8 cellular contexts compared by ENCODE assay signal in the genomic region with DNA sequence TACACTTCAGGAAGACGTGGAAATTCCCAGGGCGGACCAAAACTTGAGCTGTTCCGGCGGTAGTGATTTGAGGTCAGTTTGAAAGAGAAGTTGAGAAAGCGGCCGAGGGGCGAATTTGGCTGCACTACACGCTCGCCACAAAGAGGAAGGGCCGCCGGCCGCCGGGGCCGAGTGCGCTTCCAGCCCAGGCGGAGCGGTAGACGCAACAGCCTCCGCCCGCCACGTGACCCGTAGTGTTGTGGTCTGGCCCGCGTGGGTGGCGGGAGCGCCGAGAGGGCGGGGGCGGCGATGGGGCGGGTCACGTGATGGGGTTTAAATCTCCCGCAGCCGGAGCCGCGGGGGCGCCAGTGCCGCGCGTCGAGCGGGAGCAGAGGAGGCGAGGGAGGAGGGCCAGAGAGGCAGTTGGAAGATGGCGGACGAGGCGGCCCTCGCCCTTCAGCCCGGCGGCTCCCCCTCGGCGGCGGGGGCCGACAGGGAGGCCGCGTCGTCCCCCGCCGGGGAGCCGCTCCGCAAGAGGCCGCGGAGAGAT. TPM values are rescaled to one million over a fixed set of nuclear protein-coding genes. Genes with fewer than 3 reads are reported as not detected.
A peak's percentile ranks its signal among the peaks of the same experiment; 100 is the strongest.
DNase-seq lines count a peak whose midpoint lies in the region; ATAC-seq, FAIRE-seq and TF ChIP-seq lines count a peak whose summit lies in the region.

A gene (plus strand): TSS at position 344 of the 529 bp plus-strand sequence. CDS start 66 bp downstream, at position 410.

- TF ChIP-seq CTCF in BJ (IDR thresholded peaks at IDR 0.05; ENCODE audit: insufficient read depth, low read depth, low read length) (no peak), choroid plexus epithelial cell (conservative IDR thresholded peaks at IDR 0.05; ENCODE audit: low read depth, low read length) (no peak)

- CTCF ChIA-PET in BJ (lab: Yijun Ruan, JAX): interaction anchor here (0.8 to 1.7 kb wide), 4 partner anchors 19 to 29 kb away, joined by 3 to 4 read pairs (median 3); no protein-coding TSS in a partner anchor

- H3K27me3 ChIP-seq in BJ (ENCODE audit: control insufficient read depth, insufficient read depth, low read length): no peaks in the 10 kb centered on the region

- peak; percentile 82 for ATAC-seq in HG03442 (IDR thresholded peaks at IDR 0.05; ENCODE audit: unreplicated experiment)

- peak; percentile 82 for FAIRE-seq in GM19239 (lab: Jason Lieb, UNC)

- DNase-seq in BJ (ENCODE audit: low read depth) (peak; percentile 27), GM19239 (ENCODE audit: insufficient read length, low spot score) (peak; percentile 86), NCI-H510A treated with DMSO at 0.1 percent for 48 hours (lab: John Stamatoyannopoulos, UW) (peak; percentile 88), choroid plexus epithelial cell (ENCODE audit: low read depth) (peak; percentile 95), kidney tubule cell (ENCODE audit: low spot score) (peak; percentile 95)
- DNase-seq in activated CD4-positive, alpha-beta T cell treated with anti-CD3 and anti-CD28 coated beads for 4 hours: peak; percentile 95 to 97
- DNase-seq in stimulated activated CD4-positive, alpha-beta T cell treated with anti-CD3 and anti-CD28 coated beads, Interleukin-1b, Interleukin-23, amount 100 ng/mL, for 1 hour (ENCODE audit: low read depth in 2 of 2): peak; percentile 87 to 88

- H3K36me3 ChIP-seq in BJ (ENCODE audit: control insufficient read depth, insufficient read depth, low read length): peaks cover 5% of the 10 kb centered on the region

- POLR2A ChIA-PET in BJ (lab: Charles Lee): interaction anchor here (0.9 kb wide), 1 partner anchor 13 kb away, joined by 3 read pairs; no protein-coding TSS in a partner anchor

- H3K4me3 ChIP-seq in BJ (ENCODE audit: low read depth, low read length): peak within 1 kb of the TSS; percentile 67
- peak within 1 kb of the TSS; percentile 84 for H3K4me3 ChIP-seq in choroid plexus epithelial cell (ENCODE audit: low read depth, low read length)

RNA-seq across cellular contexts. Expression of the gene that starts here (rescaled TPM):
- 4.8 and 10.1 TPM in 2 replicates for polyA plus RNA-seq in BJ (2011; rRNA removed)
- 2.6 and 2.7 TPM in 2 replicates for polyA minus RNA-seq in BJ (2011; rRNA and poly(A)+ RNA removed)

Comparison
In these comparisons a context has a peak if more than half of its experiments do, and no peak if none do; other contexts are left out.
1. Peak in every context shown above with its lines: DNase-seq, ATAC-seq and H3K4me3 ChIP-seq.
2. DNase-seq: peak in every context shown above with its lines; median percentile 96 in activated CD4-positive, alpha-beta T cell treated with anti-CD3 and anti-CD28 coated beads for 4 hours; 95 in choroid plexus epithelial cell; 95 in kidney tubule cell; 88 in NCI-H510A treated with DMSO at 0.1 percent for 48 hours; 88 in stimulated activated CD4-positive, alpha-beta T cell treated with anti-CD3 and anti-CD28 coated beads, Interleukin-1b, Interleukin-23, amount 100 ng/mL, for 1 hour; 86 in GM19239; 27 in BJ.